12 cellular contexts compared by ENCODE assay signal in the genomic region with DNA sequence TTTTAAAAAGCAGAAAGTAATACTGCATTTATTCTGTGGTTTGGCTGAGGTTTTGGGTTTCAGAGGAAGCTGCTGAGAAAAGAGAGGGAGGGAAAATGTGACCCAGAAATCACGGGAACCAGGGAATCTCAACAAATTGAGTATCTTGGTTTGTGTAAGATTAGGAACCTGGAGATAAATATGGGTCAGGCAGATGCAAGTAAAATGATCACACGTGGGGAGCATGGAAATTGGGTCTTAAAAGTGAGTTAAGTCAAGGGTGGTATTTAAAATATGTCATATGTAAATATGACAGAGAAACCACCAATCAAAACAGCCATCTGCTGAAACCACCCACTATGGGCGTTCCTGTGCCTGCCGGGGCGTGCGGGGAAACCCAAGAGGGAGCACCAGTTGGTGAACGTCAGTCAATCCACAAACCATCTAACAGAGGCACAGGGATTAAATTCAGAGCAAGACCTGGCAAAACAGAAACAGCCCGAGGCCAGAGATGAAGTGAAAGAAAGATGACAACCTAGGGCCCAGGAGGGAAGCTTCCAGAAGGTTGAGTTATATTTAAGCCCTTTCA. TPM values are rescaled to one million over a fixed set of nuclear protein-coding genes. Genes with fewer than 3 reads are reported as not detected.
A peak's percentile ranks its signal among the peaks of the same experiment; 100 is the strongest.
DNase-seq lines count a peak whose midpoint lies in the region; ATAC-seq, FAIRE-seq and TF ChIP-seq lines count a peak whose summit lies in the region.
"Had no signal": no experiment of that assay in that cellular context is flagged by ENCODE, and none has a peak within 500 bp of the region (broad histone marks: within the 10 kb centered on the region; RNA-seq: fewer than 3 reads in every experiment).

No MANE protein-coding gene starts in this region.

- no peak overlapping the region for H3K27ac Mint-ChIP-seq in GM23338
- peak overlapping the region; percentile 89 for H3K27ac Mint-ChIP-seq in central memory CD8-positive, alpha-beta T cell (ENCODE audit: low read depth)
- H3K27ac Mint-ChIP-seq in Calu3 (ENCODE audit: unreplicated experiment), result no peak overlapping the region

- CTCF ChIA-PET in Calu3 (lab: Charles Lee), result no interaction called here

- H2AFZ ChIP-seq in GM23338, result no peak overlapping the region
- H2AFZ ChIP-seq: parathyroid adenoma had no signal

- H3K4me1 Mint-ChIP-seq in GM23338, result peaks cover 18% of the 10 kb centered on the region; the same call in 2 of the 3 replicates
- H3K4me1 Mint-ChIP-seq in central memory CD8-positive, alpha-beta T cell, result peaks cover 48% of the 10 kb centered on the region
- no peaks in the 10 kb centered on the region for H3K4me1 Mint-ChIP-seq in Calu3 (ENCODE audit: low read depth, unreplicated experiment)

- in situ Hi-C loops in GM13977 (cut with MboI; ENCODE audit: low pct_unique_long_range_greater_than_20kb, low sequenced_read_pairs, unreplicated experiment), result no loop called here

- no peak for FAIRE-seq in frontal cortex (lab: Jason Lieb, UNC)

- H3K36me3 ChIP-seq in GM23338 (ENCODE audit: insufficient read depth) (no peaks in the 10 kb centered on the region), skeletal muscle tissue (ENCODE audit: control insufficient read depth in 3 of 3, insufficient read depth in 3 of 3, low read length in 3 of 3) (no peaks in the 10 kb centered on the region)

- H3K27me3 ChIP-seq in GM23338 (ENCODE audit: insufficient read depth), result no peaks in the 10 kb centered on the region
- H3K27me3 ChIP-seq in skeletal muscle tissue (ENCODE audit: control insufficient read depth in 3 of 3, insufficient read depth in 3 of 3, low read length in 3 of 3), result no peaks in the 10 kb centered on the region

- H3F3A ChIP-seq in GM23338 (replicated peaks; ENCODE audit: low read depth), result no peaks in the 10 kb centered on the region

- H3K4me2 ChIP-seq in GM23338, result no peak overlapping the region

- TF ChIP-seq CTCF in GM23338 (conservative IDR thresholded peaks at IDR 0.05; ENCODE audit: low read depth in 2 of 2), result no peak
- no peak for TF ChIP-seq CTCF in GM13977 (IDR thresholded peaks at IDR 0.05; ENCODE audit: extremely low read depth, insufficient read depth, missing control alignments)
- TF ChIP-seq CTCF in Calu3 (IDR thresholded peaks at IDR 0.05; ENCODE audit: unreplicated experiment), result no peak

- H3K4me1 ChIP-seq in GM23338 (ENCODE audit: insufficient read depth), result no peaks in the 10 kb centered on the region
- peaks cover 27 to 66% (median 36%) of the 10 kb centered on the region in 3 donors for H3K4me1 ChIP-seq in skeletal muscle tissue (ENCODE audit: control insufficient read depth in 3 of 3, insufficient read depth in 3 of 3, low read length in 3 of 3)
- H3K4me1 ChIP-seq: parathyroid adenoma had no signal

- no peaks in the 10 kb centered on the region for H3K27me3 Mint-ChIP-seq in GM23338 (ENCODE audit: insufficient read depth, low read depth, poor library complexity)
- no peaks in the 10 kb centered on the region for H3K27me3 Mint-ChIP-seq in central memory CD8-positive, alpha-beta T cell
- peaks cover 61% of the 10 kb centered on the region for H3K27me3 Mint-ChIP-seq in Calu3 (ENCODE audit: unreplicated experiment)

- DNase-seq in GM23338 (ENCODE audit: low spot score), result peak; percentile 26
- DNase-seq in T-helper 9 cell, result peak; percentile 37
- peak in 1 of 2 donors; percentile 20 for DNase-seq in central memory CD8-positive, alpha-beta T cell (ENCODE audit: low spot score in 2 of 2)
- DNase-seq in GM13977 (ENCODE audit: low spot score), result no peak
- no peak for DNase-seq in frontal cortex (ENCODE audit: low spot score in 2 of 2)
- DNase-seq in Calu3, result no peak
- DNase-seq: aorta, GF-D8 had no signal

- peaks cover 16% of the 10 kb centered on the region for H3K9me2 ChIP-seq in GM23338 (ENCODE audit: insufficient read depth)

- ATAC-seq in GM23338 (no peak), GM18502 (IDR thresholded peaks at IDR 0.05; ENCODE audit: poor library complexity, unreplicated experiment) (no peak)
- ATAC-seq in central memory CD8-positive, alpha-beta T cell (replicated peaks; ENCODE audit: extremely low read depth, poor library complexity, severe bottlenecking), result no peak
- ATAC-seq: Right ventricle myocardium inferior had no signal

- H3K36me3 Mint-ChIP-seq in GM23338 (ENCODE audit: low read depth), result no peaks in the 10 kb centered on the region
- peaks cover 3% of the 10 kb centered on the region for H3K36me3 Mint-ChIP-seq in central memory CD8-positive, alpha-beta T cell (ENCODE audit: insufficient read depth)
- H3K36me3 Mint-ChIP-seq in Calu3 (ENCODE audit: insufficient read depth, unreplicated experiment), result no peaks in the 10 kb centered on the region

- no peaks in the 10 kb centered on the region for H3K9me3 Mint-ChIP-seq in GM23338
- no peaks in the 10 kb centered on the region for H3K9me3 Mint-ChIP-seq in central memory CD8-positive, alpha-beta T cell
- peaks cover 5% of the 10 kb centered on the region for H3K9me3 Mint-ChIP-seq in Calu3 (ENCODE audit: low read depth, unreplicated experiment)

- H4K20me1 ChIP-seq in GM23338 (replicated peaks; ENCODE audit: insufficient read depth), result no peaks in the 10 kb centered on the region

- no peak overlapping the region for H3K4me3 Mint-ChIP-seq in GM23338
- peak overlapping the region; percentile 55 for H3K4me3 Mint-ChIP-seq in central memory CD8-positive, alpha-beta T cell
- H3K4me3 Mint-ChIP-seq in Calu3 (ENCODE audit: low read depth, unreplicated experiment), result no peak overlapping the region

- H3K4me3 ChIP-seq in GM23338, result no peak overlapping the region
- H3K4me3 ChIP-seq in skeletal muscle tissue (ENCODE audit: low read length in 3 of 3), result peak overlapping the region; percentile 25 to 55 (median 44)

- H3K9ac ChIP-seq in skeletal muscle tissue (ENCODE audit: low read depth in 1 of 3, low read length in 3 of 3), result peak overlapping the region; percentile 17 to 75 (median 42)
- H3K9ac ChIP-seq: parathyroid adenoma had no signal

- H3K9me3 ChIP-seq in skeletal muscle tissue (ENCODE audit: control insufficient read depth in 3 of 3, low read length in 3 of 3), result no peaks in the 10 kb centered on the region

- H3K79me2 ChIP-seq in GM23338 (replicated peaks; ENCODE audit: insufficient read depth), result no peaks in the 10 kb centered on the region
- H3K79me2 ChIP-seq: parathyroid adenoma had no signal

- no TSS peak for BruUV-seq in Calu3 (replicated peaks; lab: Mats Ljungman, UMichigan)

- no peak overlapping the region for H3K27ac ChIP-seq in GM23338 (ENCODE audit: low read depth)
- peak overlapping the region; percentile 74 for H3K27ac ChIP-seq in skeletal muscle tissue (ENCODE audit: low read depth, low read length)
- H3K27ac ChIP-seq: parathyroid adenoma had no signal

- intact Hi-C loops in Calu3 (cut with micrococcal nuclease; ENCODE audit: unreplicated experiment), result no loop called here

TF ChIP-seq in GM23338, 12 proteins besides CTCF, POLR2A, EP300 and RAD21 (continues in another document):
- TF ChIP-seq NANOG (IDR thresholded peaks at IDR 0.05; ENCODE audit: borderline replicate concordance) (no peak), EZH2phosphoT487 (IDR thresholded peaks at IDR 0.05; ENCODE audit: unreplicated experiment) (no peak), EZH2 (IDR thresholded peaks at IDR 0.05; ENCODE audit: low read depth, unreplicated experiment) (no peak)

RNA-seq across cellular contexts. Expression of a gene that starts 33.4 kb away (rescaled TPM):
- 4.4 and 13.6 TPM in 2 replicates for total RNA-seq in GM23338 (2014; rRNA removed; shearing (Covaris generic))
- polyA plus RNA-seq in GM23338 (2016; fragmentation: Nextera tagmentation; extraction: Ambion mirVana), result 1.2 and 1.6 TPM in 2 replicates
- total RNA-seq in skeletal muscle tissue (20.9 TPM), frontal cortex (25.7 TPM), Calu3 (2022) (not detected in 2 replicates)

Comparison
In these comparisons a context has a peak if more than half of its experiments do, and no peak if none do; other contexts are left out.
1. DNase-seq: peak in GM23338 (single experiment) and T-helper 9 cell (single experiment); none in GM13977 (single experiment), frontal cortex (0 of 2) and Calu3 (single experiment).